1 cellular context compared by ENCODE assay signal in the genomic region with DNA sequence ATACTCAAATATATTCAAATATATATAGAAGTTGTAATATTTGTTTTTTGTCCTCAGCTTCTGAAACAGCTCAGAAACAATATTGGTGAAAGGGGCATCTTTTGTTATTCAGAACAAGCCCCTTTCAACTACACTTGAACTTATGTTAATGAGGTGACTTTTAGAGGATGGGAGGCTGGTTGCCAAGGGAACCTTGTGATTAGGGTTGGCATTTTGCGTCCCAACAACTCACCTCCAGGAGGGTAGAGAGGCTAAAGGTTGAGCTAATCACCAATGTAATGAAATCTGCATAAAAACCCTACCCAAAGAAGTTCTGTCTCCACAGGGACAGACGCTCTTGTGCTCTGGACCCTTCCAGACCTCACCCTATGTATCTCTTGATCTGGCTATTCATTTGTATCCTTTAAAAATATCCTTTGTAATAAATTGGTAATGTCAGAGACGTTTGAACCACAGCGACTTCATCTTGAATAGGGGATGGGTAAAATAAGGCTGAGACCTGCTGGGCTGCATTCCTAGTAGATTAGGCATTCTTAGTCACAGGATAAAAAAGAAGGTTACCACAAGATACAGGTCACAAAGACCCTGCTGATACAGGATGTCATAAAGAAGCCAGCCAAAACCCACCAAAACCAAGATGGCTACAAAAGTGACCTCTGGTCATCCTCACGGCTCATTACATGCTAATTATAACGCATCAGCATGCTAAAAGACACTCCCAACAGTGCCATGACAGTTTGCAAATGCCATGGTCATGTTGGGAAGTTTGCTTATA.
TF ChIP-seq lines count a peak whose summit lies in the region.

No MANE protein-coding gene starts in this region.

TF ChIP-seq in GM23338, 12 proteins besides CTCF, POLR2A, EP300 and RAD21 (continued from another document):
- TF ChIP-seq, protein P1, sequence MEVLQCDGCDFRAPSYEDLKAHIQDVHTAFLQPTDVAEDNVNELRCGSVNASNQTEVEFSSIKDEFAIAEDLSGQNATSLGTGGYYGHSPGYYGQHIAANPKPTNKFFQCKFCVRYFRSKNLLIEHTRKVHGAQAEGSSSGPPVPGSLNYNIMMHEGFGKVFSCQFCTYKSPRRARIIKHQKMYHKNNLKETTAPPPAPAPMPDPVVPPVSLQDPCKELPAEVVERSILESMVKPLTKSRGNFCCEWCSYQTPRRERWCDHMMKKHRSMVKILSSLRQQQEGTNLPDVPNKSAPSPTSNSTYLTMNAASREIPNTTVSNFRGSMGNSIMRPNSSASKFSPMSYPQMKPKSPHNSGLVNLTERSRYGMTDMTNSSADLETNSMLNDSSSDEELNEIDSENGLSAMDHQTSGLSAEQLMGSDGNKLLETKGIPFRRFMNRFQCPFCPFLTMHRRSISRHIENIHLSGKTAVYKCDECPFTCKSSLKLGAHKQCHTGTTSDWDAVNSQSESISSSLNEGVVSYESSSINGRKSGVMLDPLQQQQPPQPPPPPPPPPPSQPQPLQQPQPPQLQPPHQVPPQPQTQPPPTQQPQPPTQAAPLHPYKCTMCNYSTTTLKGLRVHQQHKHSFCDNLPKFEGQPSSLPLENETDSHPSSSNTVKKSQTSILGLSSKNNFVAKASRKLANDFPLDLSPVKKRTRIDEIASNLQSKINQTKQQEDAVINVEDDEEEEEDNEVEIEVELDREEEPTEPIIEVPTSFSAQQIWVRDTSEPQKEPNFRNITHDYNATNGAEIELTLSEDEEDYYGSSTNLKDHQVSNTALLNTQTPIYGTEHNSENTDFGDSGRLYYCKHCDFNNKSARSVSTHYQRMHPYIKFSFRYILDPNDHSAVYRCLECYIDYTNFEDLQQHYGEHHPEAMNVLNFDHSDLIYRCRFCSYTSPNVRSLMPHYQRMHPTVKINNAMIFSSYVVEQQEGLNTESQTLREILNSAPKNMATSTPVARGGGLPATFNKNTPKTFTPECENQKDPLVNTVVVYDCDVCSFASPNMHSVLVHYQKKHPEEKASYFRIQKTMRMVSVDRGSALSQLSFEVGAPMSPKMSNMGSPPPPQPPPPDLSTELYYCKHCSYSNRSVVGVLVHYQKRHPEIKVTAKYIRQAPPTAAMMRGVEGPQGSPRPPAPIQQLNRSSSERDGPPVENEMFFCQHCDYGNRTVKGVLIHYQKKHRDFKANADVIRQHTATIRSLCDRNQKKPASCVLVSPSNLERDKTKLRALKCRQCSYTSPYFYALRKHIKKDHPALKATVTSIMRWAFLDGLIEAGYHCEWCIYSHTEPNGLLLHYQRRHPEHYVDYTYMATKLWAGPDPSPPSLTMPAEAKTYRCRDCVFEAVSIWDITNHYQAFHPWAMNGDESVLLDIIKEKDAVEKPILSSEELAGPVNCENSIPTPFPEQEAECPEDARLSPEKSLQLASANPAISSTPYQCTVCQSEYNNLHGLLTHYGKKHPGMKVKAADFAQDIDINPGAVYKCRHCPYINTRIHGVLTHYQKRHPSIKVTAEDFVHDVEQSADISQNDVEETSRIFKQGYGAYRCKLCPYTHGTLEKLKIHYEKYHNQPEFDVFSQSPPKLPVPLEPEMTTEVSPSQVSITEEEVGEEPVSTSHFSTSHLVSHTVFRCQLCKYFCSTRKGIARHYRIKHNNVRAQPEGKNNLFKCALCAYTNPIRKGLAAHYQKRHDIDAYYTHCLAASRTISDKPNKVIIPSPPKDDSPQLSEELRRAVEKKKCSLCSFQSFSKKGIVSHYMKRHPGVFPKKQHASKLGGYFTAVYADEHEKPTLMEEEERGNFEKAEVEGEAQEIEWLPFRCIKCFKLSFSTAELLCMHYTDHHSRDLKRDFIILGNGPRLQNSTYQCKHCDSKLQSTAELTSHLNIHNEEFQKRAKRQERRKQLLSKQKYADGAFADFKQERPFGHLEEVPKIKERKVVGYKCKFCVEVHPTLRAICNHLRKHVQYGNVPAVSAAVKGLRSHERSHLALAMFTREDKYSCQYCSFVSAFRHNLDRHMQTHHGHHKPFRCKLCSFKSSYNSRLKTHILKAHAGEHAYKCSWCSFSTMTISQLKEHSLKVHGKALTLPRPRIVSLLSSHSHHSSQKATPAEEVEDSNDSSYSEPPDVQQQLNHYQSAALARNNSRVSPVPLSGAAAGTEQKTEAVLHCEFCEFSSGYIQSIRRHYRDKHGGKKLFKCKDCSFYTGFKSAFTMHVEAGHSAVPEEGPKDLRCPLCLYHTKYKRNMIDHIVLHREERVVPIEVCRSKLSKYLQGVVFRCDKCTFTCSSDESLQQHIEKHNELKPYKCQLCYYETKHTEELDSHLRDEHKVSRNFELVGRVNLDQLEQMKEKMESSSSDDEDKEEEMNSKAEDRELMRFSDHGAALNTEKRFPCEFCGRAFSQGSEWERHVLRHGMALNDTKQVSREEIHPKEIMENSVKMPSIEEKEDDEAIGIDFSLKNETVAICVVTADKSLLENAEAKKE (CRISPR knock-in tag; IDR thresholded peaks at IDR 0.05): no peak
- no peak for TF ChIP-seq NANOG (IDR thresholded peaks at IDR 0.05; ENCODE audit: borderline replicate concordance)
TF ChIP-seq in GM23338: peak in this region for 0.
